In genomic region chr5:75610201-75610600, GRCh38 we compare ENCODE assay signal across 20 cellular contexts. TPM values are rescaled to one million over a fixed set of nuclear protein-coding genes. Genes with fewer than 3 reads are reported as not detected.
DNase-seq lines count a peak whose midpoint lies in the region; ATAC-seq and TF ChIP-seq lines count a peak whose summit lies in the region.
"Had no signal": no experiment of that assay in that cellular context is flagged by ENCODE, and none has a peak within 500 bp of the region (broad histone marks: within the 10 kb centered on the region; RNA-seq: fewer than 3 reads in every experiment).

No MANE protein-coding gene starts in this region.

- H3K4me3 ChIP-seq in WERI-Rb-1 (ENCODE audit: low read depth, low read length) (no peak overlapping the region), iPS-18a (ENCODE audit: low read length) (peak overlapping the region; percentile 9), ascending aorta (no peak overlapping the region)
- H3K4me3 ChIP-seq: BLaER1, upper lobe of right lung had no signal

- TF ChIP-seq CTCF in WERI-Rb-1 (IDR thresholded peaks at IDR 0.05; ENCODE audit: low read depth, low read length) (no peak), type B pancreatic cell (conservative IDR thresholded peaks at IDR 0.05) (no peak), ascending aorta (IDR thresholded peaks at IDR 0.05) (no peak)

- DNase-seq in NCI-H146 (lab: John Stamatoyannopoulos, UW), result peak; percentile 1
- no peak for DNase-seq in NCI-H146 treated with DMSO at 0.1 percent for 48 hours (lab: John Stamatoyannopoulos, UW; ENCODE audit: unreplicated experiment)
- no peak for DNase-seq in WERI-Rb-1
- DNase-seq in type B pancreatic cell (ENCODE audit: extremely low spot score, unreplicated experiment), result no peak
- DNase-seq in NCI-H526 treated with DMSO at 0.1 percent for 48 hours (lab: John Stamatoyannopoulos, UW), result no peak
- no peak for DNase-seq in ascending aorta (ENCODE audit: low spot score in 2 of 2)
- DNase-seq: activated CD4-positive, CD25-positive, alpha-beta regulatory T cell treated with anti-CD3 and anti-CD28 coated beads, Interleukin-2, amount 50 U/mL, for 72 hours; activated naive CD4-positive, alpha-beta T cell treated with anti-CD3 and anti-CD28 coated beads, Interleukin-2, amount 50 U/mL, for 16 hours; activated T-cell treated with anti-CD3 and anti-CD28 coated beads, Interleukin-2, amount 50 U/mL, for 4 hours; anterior cingulate cortex; gastrocnemius medialis; NCI-H1048; NCI-H2081; psoas muscle; upper lobe of right lung had no signal

- intact Hi-C loops in ascending aorta (cut with DNase I), result no loop called here

- H3K9me3 Mint-ChIP-seq in type B pancreatic cell, result no peaks in the 10 kb centered on the region
- H3K9me3 Mint-ChIP-seq: activated T-cell treated with anti-CD3 and anti-CD28 coated beads, Interleukin-2, amount 50 U/mL, for 4 hours had no signal

- H3K27ac ChIP-seq in WERI-Rb-1 (peak overlapping the region; percentile 65), iPS-18a (ENCODE audit: low read length) (no peak overlapping the region), ascending aorta (no peak overlapping the region)
- H3K27ac ChIP-seq: BLaER1, gastrocnemius medialis, KMS-11, psoas muscle, upper lobe of right lung had no signal

- H3K4me1 ChIP-seq in iPS-18a (ENCODE audit: control insufficient read depth, low read depth, low read length), result peaks cover 15% of the 10 kb centered on the region
- H3K4me1 ChIP-seq in ascending aorta, result peaks cover 0 to 6% of the 10 kb centered on the region in 2 donors
- H3K4me1 ChIP-seq: BLaER1 had no signal

- peak overlapping the region; percentile 92 for H3K4me3 Mint-ChIP-seq in type B pancreatic cell
- H3K4me3 Mint-ChIP-seq: activated T-cell treated with anti-CD3 and anti-CD28 coated beads, Interleukin-2, amount 50 U/mL, for 4 hours had no signal

- H3K4me1 Mint-ChIP-seq in type B pancreatic cell (ENCODE audit: unreplicated experiment), result peaks cover 21% of the 10 kb centered on the region

- H3K9me3 ChIP-seq in WERI-Rb-1 (ENCODE audit: severe bottlenecking) (no peaks in the 10 kb centered on the region), iPS-18a (ENCODE audit: control insufficient read depth, low read depth, low read length) (no peaks in the 10 kb centered on the region), ascending aorta (no peaks in the 10 kb centered on the region)
- H3K9me3 ChIP-seq: BLaER1, gastrocnemius medialis, psoas muscle, upper lobe of right lung had no signal

- H3K9ac ChIP-seq in iPS-18a (ENCODE audit: low read length), result no peak overlapping the region
- H3K9ac ChIP-seq: BLaER1, KMS-11 had no signal

- no peaks in the 10 kb centered on the region for H3K27me3 Mint-ChIP-seq in type B pancreatic cell

- no peaks in the 10 kb centered on the region for H3K36me3 ChIP-seq in WERI-Rb-1
- H3K36me3 ChIP-seq in iPS-18a (ENCODE audit: control insufficient read depth, low read depth, low read length), result no peaks in the 10 kb centered on the region
- peaks cover 0 to 2% of the 10 kb centered on the region in 2 donors for H3K36me3 ChIP-seq in ascending aorta
- H3K36me3 ChIP-seq: BLaER1, upper lobe of right lung had no signal

- no peak for ATAC-seq in GM18909 (IDR thresholded peaks at IDR 0.05; ENCODE audit: poor library complexity, unreplicated experiment)
- ATAC-seq: activated T-cell treated with anti-CD3 and anti-CD28 coated beads, Interleukin-2, amount 50 U/mL, for 4 hours; gastrocnemius medialis; psoas muscle had no signal

- peak overlapping the region; percentile 84 for H3K27ac Mint-ChIP-seq in type B pancreatic cell

- H3K27me3 ChIP-seq in WERI-Rb-1 (ENCODE audit: insufficient read depth, low read depth, severe bottlenecking), result no peaks in the 10 kb centered on the region
- H3K27me3 ChIP-seq in iPS-18a (ENCODE audit: control insufficient read depth, insufficient read depth, low read length), result no peaks in the 10 kb centered on the region
- H3K27me3 ChIP-seq in ascending aorta, result no peaks in the 10 kb centered on the region
- H3K27me3 ChIP-seq: BLaER1, gastrocnemius medialis, upper lobe of right lung had no signal

- peaks cover 7% of the 10 kb centered on the region for H3K36me3 Mint-ChIP-seq in type B pancreatic cell

RNA-seq across cellular contexts. Expression of gene ANKDD1B, which starts 1.1 kb away (rescaled TPM):
- 0.93 and 1.6 TPM in 2 replicates for total RNA-seq in type B pancreatic cell (ENCODE audit: low replicate concordance)
- not detected for total RNA-seq in ascending aorta
- total RNA-seq: NCI-H460 had no signal
